In the genomic region with DNA sequence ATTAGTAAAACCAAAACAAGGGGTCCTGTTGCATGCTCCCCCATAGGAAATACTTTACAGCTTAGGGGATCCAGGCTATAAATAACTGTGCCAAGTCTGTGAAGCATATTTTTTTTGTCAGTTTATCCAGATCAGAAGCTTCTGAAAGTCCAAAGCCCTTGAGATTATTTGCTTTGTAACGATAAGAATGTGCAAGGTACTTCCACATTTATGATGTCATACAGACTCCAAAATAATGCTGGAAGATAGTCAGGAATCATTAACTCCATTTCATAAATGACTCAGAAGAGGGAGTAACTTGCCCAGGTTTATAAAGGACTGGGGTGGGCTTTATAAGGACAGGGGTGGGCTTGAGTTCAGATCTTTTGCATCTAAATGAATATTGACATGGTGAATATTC, we compare ENCODE assay signal across 23 cellular contexts. TPM values are rescaled to one million over a fixed set of nuclear protein-coding genes. Genes with fewer than 3 reads are reported as not detected.
"Had no signal": no experiment of that assay in that cellular context is flagged by ENCODE, and none has a peak within 500 bp of the region (broad histone marks: within the 10 kb centered on the region; RNA-seq: fewer than 3 reads in every experiment).

No MANE protein-coding gene starts in this region.

- H3K4me1 ChIP-seq: SJSA1 had no signal

- H3K27ac ChIP-seq: KMS-11, SJSA1, SK-N-MC had no signal

- DNase-seq: Kasumi-1, MM.1S, NCI-H1092 treated with DMSO at 0.1 percent for 48 hours, NCI-H1436, NCI-H187, NCI-H2029, NCI-H2081 treated with DMSO at 0.1 percent for 48 hours, NCI-H2171, NCI-H226, NCI-H446, NCI-H510A, NCI-H524 treated with DMSO at 0.1 percent for 48 hours, NCI-H69, NCI-H774, Right ventricle myocardium superior, RPMI8226, SIG-M5 had no signal

- H3K27me3 ChIP-seq: SJSA1 had no signal

- H3K36me3 ChIP-seq: SJSA1 had no signal

- H3K4me2 ChIP-seq: KMS-11 had no signal

- H3K9me3 ChIP-seq: SJSA1 had no signal

- ATAC-seq: K562 had no signal

- H3K4me3 ChIP-seq: K562, SJSA1, SK-N-MC had no signal

RNA-seq across cellular contexts. Expression of a gene that starts 58.2 kb away (rescaled TPM):
- total RNA-seq: HT1080, K562, M059J, Right ventricle myocardium superior, SJSA1 had no signal
